In the genomic region with DNA sequence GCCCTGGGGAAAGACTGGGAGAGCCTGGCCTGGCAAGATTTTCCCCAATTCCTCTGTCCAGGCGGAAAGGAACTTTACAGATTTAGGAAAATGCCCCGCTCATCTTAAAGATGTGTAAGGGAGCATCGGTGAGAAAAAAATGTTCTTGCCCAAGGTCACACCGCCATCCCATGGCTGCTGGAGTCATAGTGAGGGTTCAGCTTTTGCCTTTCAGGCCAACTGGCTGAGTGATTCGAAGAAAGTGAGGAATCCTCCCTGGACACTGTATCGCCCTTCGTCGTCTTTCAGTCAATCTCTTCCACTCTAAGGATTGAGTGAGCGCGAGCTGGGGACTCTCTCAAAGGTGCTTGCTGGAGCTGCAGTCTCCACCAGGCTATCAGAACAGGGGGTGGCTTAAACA, we compare ENCODE assay signal across 10 cellular contexts. TPM values are rescaled to one million over a fixed set of nuclear protein-coding genes. Genes with fewer than 3 reads are reported as not detected.
DNase-seq lines count a peak whose midpoint lies in the region; ATAC-seq and TF ChIP-seq lines count a peak whose summit lies in the region.
"Had no signal": no experiment of that assay in that cellular context is flagged by ENCODE, and none has a peak within 500 bp of the region (broad histone marks: within the 10 kb centered on the region; RNA-seq: fewer than 3 reads in every experiment).

No MANE protein-coding gene starts in this region.

- peak overlapping the region; percentile 26 for H3K4me3 ChIP-seq in brain microvascular endothelial cell (ENCODE audit: low read depth, low read length)
- peak overlapping the region; percentile 44 for H3K4me3 ChIP-seq in mesodermal cell (ENCODE audit: extremely low read depth, insufficient read depth, low read length, poor library complexity, severe bottlenecking)
- peak overlapping the region; percentile 27 to 37 for H3K4me3 ChIP-seq in uterus
- H3K4me3 ChIP-seq: SJSA1 had no signal

- 43 to 57% methylated on average over 4 to 10 of the region's 10 CpGs for WGBS in mesodermal cell (ENCODE audit: insufficient coverage in 2 of 2), 2 experiments

- H3K4me1 ChIP-seq in mesodermal cell (ENCODE audit: control insufficient read depth, insufficient read depth, low read length, poor library complexity, severe bottlenecking) (no peaks in the 10 kb centered on the region), uterus (peaks cover 0 to 8% of the 10 kb centered on the region in 2 donors)

- H3K27me3 ChIP-seq in brain microvascular endothelial cell (replicated peaks), result peaks cover 54% of the 10 kb centered on the region
- H3K27me3 ChIP-seq in uterus, result peaks cover 0 to 7% of the 10 kb centered on the region in 2 donors

- peak; percentile 43 for TF ChIP-seq CTCF in GM10266 (IDR thresholded peaks at IDR 0.05; ENCODE audit: control insufficient read depth, insufficient read depth, low read depth, missing control alignments)
- TF ChIP-seq CTCF in brain microvascular endothelial cell (IDR thresholded peaks at IDR 0.05; ENCODE audit: low read depth, low read length, missing control alignments), result peak; percentile 22
- peak in 2 of 4 experiments; percentile 5 to 14 for TF ChIP-seq CTCF in uterus (IDR thresholded peaks at IDR 0.05)

- no peaks in the 10 kb centered on the region for H3K36me3 ChIP-seq in brain microvascular endothelial cell (replicated peaks)
- H3K36me3 ChIP-seq in mesodermal cell (ENCODE audit: control insufficient read depth, insufficient read depth, low read length), result no peaks in the 10 kb centered on the region
- H3K36me3 ChIP-seq in uterus, result no peaks in the 10 kb centered on the region
- H3K36me3 ChIP-seq: SJSA1 had no signal

- no peaks in the 10 kb centered on the region for H3K9me3 ChIP-seq in mesodermal cell (ENCODE audit: control insufficient read depth, low read length)
- no peaks in the 10 kb centered on the region for H3K9me3 ChIP-seq in uterus
- H3K9me3 ChIP-seq: SJSA1 had no signal

- ATAC-seq in HG03432 (IDR thresholded peaks at IDR 0.05; ENCODE audit: unreplicated experiment), result peak; percentile 13
- no peak for ATAC-seq in left lobe of liver
- no peak for ATAC-seq in GM21528 (IDR thresholded peaks at IDR 0.05; ENCODE audit: low FRiP score, unreplicated experiment)

- H3K27ac ChIP-seq in brain microvascular endothelial cell (no peak overlapping the region), mesodermal cell (ENCODE audit: low read depth, low read length, severe bottlenecking) (no peak overlapping the region), uterus (peak overlapping the region in 1 of 2 donors; percentile 17)
- H3K27ac ChIP-seq: SJSA1 had no signal

- intact Hi-C loops in uterus (cut with DNase I; ENCODE audit: low total_unique reads), result no loop called here

- DNase-seq in GM10266 (ENCODE audit: extremely low spot score) (no peak), brain microvascular endothelial cell (no peak), uterus (no peak), left lobe of liver (ENCODE audit: low spot score) (no peak), NCI-H1694 (lab: John Stamatoyannopoulos, UW) (no peak)

- no peak for TF ChIP-seq POLR2A in uterus (IDR thresholded peaks at IDR 0.05)

- in situ Hi-C loops in brain microvascular endothelial cell (cut with HindIII; ENCODE audit: low pct_ligation_motif_present, low sequenced_read_pairs), result no loop called here

RNA-seq across cellular contexts. Expression of a gene that starts 1.4 kb away (rescaled TPM):
- 11.5 TPM for polyA plus RNA-seq in mesodermal cell (2013, experiment 1 of 2)
- polyA plus RNA-seq in mesodermal cell (2013, experiment 2 of 2), result 6.1 TPM
- 10 to 100 TPM in 2 of 4 donors, 1 to 10 TPM in 1, not detected in 1; 7.9 to 18.3 (median 15.5) TPM for total RNA-seq in uterus
- total RNA-seq in left lobe of liver, result 3.7 TPM
- total RNA-seq: mononuclear cell, SJSA1 had no signal

RNA-seq across cellular contexts. Expression of a gene that starts 44.5 kb away (rescaled TPM):
- not detected for polyA plus RNA-seq in mesodermal cell (2013, experiment 1 of 2)
- polyA plus RNA-seq in mesodermal cell (2013, experiment 2 of 2), result not detected
- total RNA-seq in uterus, result not detected
- total RNA-seq in left lobe of liver, result not detected
- total RNA-seq: mononuclear cell, SJSA1 had no signal

RNA-seq across cellular contexts. Expression of a gene that starts 55.0 kb away (rescaled TPM):
- polyA plus RNA-seq in mesodermal cell (2013, experiment 1 of 2), result 109 TPM
- polyA plus RNA-seq in mesodermal cell (2013, experiment 2 of 2), result 93.0 TPM
- total RNA-seq in uterus, result 10 to 100 TPM; 28.7 to 89.2 (median 62.6) TPM
- 36.0 TPM for total RNA-seq in left lobe of liver
